1 cellular context compared by ENCODE assay signal in genomic region chr20:63640086-63640485, GRCh38.
TF ChIP-seq lines count a peak whose summit lies in the region.

No MANE protein-coding gene starts in this region.

TF ChIP-seq in WTC11, 78 proteins besides CTCF, POLR2A, EP300 and RAD21 (continued from another document):
- TF ChIP-seq E2F1 (CRISPR knock-in tag; IDR thresholded peaks at IDR 0.05) (no peak), IRF2 (CRISPR knock-in tag; IDR thresholded peaks at IDR 0.05; ENCODE audit: borderline replicate concordance, low read depth) (no peak), ZNF671 (CRISPR knock-in tag; IDR thresholded peaks at IDR 0.05) (no peak), PRRX2 (CRISPR knock-in tag; IDR thresholded peaks at IDR 0.05) (no peak), JAZF1 (CRISPR knock-in tag; IDR thresholded peaks at IDR 0.05) (no peak), TEAD1 (CRISPR knock-in tag; IDR thresholded peaks at IDR 0.05) (no peak), SP1 (CRISPR knock-in tag; conservative IDR thresholded peaks at IDR 0.05) (no peak), E2F4 (CRISPR knock-in tag; IDR thresholded peaks at IDR 0.05; ENCODE audit: borderline replicate concordance, low read depth) (no peak), ZNF512 (CRISPR knock-in tag; IDR thresholded peaks at IDR 0.05; ENCODE audit: borderline replicate concordance) (no peak), EMX1 (CRISPR knock-in tag; IDR thresholded peaks at IDR 0.05) (no peak), NFATC4 (CRISPR knock-in tag; IDR thresholded peaks at IDR 0.05) (no peak), ELF4 (CRISPR knock-in tag; IDR thresholded peaks at IDR 0.05; ENCODE audit: low read depth) (no peak), JUN (CRISPR knock-in tag; IDR thresholded peaks at IDR 0.05) (no peak), MXD4 (CRISPR knock-in tag; IDR thresholded peaks at IDR 0.05; ENCODE audit: borderline replicate concordance) (no peak), USF2 (CRISPR knock-in tag; IDR thresholded peaks at IDR 0.05) (no peak), USF1 (CRISPR knock-in tag; IDR thresholded peaks at IDR 0.05) (no peak)
